ENCODE assay signal across 8 cellular contexts in the genomic region with DNA sequence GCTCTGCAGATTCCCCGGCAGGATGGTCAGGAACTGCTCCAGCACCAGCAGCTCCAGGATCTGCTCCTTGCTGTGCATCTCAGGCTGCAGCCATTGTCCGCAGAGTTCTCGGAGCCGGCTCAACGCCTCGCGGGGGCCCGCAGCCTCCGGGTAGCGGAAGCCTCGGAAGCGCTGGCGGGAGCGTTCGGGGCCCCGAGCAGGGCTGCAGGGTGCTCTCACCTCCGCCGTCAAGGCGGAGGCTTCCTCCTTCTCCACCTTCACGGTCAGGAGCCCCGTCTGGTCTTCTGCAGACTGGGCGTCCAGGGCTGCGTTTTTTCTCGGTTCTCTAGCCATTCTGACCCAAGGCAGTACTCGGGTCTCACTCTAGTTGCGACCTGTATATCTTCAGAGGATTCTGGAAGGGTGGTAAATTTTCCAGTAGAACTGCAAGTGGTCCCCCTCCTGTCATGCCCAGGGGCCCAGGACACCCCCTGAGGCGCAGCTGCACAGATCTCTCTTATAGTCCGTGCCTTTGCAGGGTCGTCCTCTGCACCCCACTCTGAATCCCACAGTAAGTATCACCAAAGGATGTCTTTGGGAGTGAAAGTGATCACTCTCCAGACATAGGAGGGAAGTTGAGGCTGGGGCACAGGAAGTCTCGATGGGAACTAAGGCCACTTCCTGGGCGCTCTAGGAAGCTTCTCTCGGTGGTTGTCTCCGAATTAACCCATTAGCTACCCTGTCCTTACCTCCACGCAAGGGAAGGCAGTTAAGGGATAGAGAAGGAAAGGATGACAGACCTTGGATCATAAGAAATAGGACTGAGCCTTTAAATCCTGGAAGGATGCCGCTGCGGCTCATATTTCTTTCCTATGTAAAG. TPM values are rescaled to one million over a fixed set of nuclear protein-coding genes. Genes with fewer than 3 reads are reported as not detected.
DNase-seq lines count a peak whose midpoint lies in the region; ATAC-seq and TF ChIP-seq lines count a peak whose summit lies in the region.

A gene (minus strand): TSS at position 622 of the 859 bp plus-strand sequence. CDS start 289 bp downstream, at position 333.

- H3K9me3 ChIP-seq in Peyer's patch, result no peaks in the 10 kb centered on the region
- H3K9me3 ChIP-seq in naive thymus-derived CD4-positive, alpha-beta T cell (ENCODE audit: control insufficient read depth in 2 of 3, low read length in 3 of 3), result no peaks in the 10 kb centered on the region

- POLR2A ChIA-PET in naive thymus-derived CD4-positive, alpha-beta T cell (lab: Charles Lee), result interaction anchor here (0.6 to 8.3 kb wide), 14 partner anchors 11 to 171 kb away, joined by 3 to 86 read pairs (median 4); a partner anchor contains a TSS

- H3K27me3 Mint-ChIP-seq in activated T-cell treated with anti-CD3 and anti-CD28 coated beads, Interleukin-2, amount 50 U/mL, for 72 hours (ENCODE audit: low read depth), result no peaks in the 10 kb centered on the region
- H3K27me3 Mint-ChIP-seq in naive thymus-derived CD4-positive, alpha-beta T cell, result peaks cover 0 to 4% (median 0%) of the 10 kb centered on the region in 5 donors

- H3K27me3 ChIP-seq in KMS-11 (ENCODE audit: insufficient read depth, low read depth), result no peaks in the 10 kb centered on the region
- no peaks in the 10 kb centered on the region for H3K27me3 ChIP-seq in Peyer's patch
- no peaks in the 10 kb centered on the region for H3K27me3 ChIP-seq in naive thymus-derived CD4-positive, alpha-beta T cell (ENCODE audit: control insufficient read depth in 2 of 2, insufficient read depth in 2 of 2, low read length in 2 of 2)

- TF ChIP-seq CTCF in KMS-11 (conservative IDR thresholded peaks at IDR 0.05; ENCODE audit: low read depth, low read length), result no peak
- TF ChIP-seq CTCF in Peyer's patch (IDR thresholded peaks at IDR 0.05), result no peak
- no peak for TF ChIP-seq CTCF in fibroblast of mammary gland (conservative IDR thresholded peaks at IDR 0.05; ENCODE audit: control insufficient read depth, insufficient read depth, low read depth, low read length)

- peak within 1 kb of the TSS; percentile 97 to 100 for H3K4me3 Mint-ChIP-seq in activated T-cell treated with anti-CD3 and anti-CD28 coated beads, Interleukin-2, amount 50 U/mL, for 72 hours
- peak within 1 kb of the TSS; percentile 84 to 100 (median 98) for H3K4me3 Mint-ChIP-seq in naive thymus-derived CD4-positive, alpha-beta T cell
- H3K4me3 Mint-ChIP-seq in stimulated activated effector memory CD8-positive, alpha-beta T cell treated with anti-CD3 and anti-CD28 coated beads, Interleukin-12 subunit alpha, Interleukin-12 subunit beta, amount 100 ng/mL, for 72 hours, result peak within 1 kb of the TSS; percentile 98

- H3K36me3 ChIP-seq in KMS-11 (ENCODE audit: insufficient read depth), result no peaks in the 10 kb centered on the region
- peaks cover 0 to 10% (median 0%) of the 10 kb centered on the region in 3 donors for H3K36me3 ChIP-seq in Peyer's patch
- peaks cover 0 to 24% (median 1%) of the 10 kb centered on the region in 3 experiments for H3K36me3 ChIP-seq in naive thymus-derived CD4-positive, alpha-beta T cell (ENCODE audit: control insufficient read depth in 2 of 3, insufficient read depth in 3 of 3, low read length in 3 of 3)

- H3K27ac Mint-ChIP-seq in activated T-cell treated with anti-CD3 and anti-CD28 coated beads, Interleukin-2, amount 50 U/mL, for 72 hours, result peak within 1 kb of the TSS; percentile 6
- peak within 1 kb of the TSS; percentile 85 to 98 (median 92) for H3K27ac Mint-ChIP-seq in naive thymus-derived CD4-positive, alpha-beta T cell
- H3K27ac Mint-ChIP-seq in stimulated activated effector memory CD8-positive, alpha-beta T cell treated with anti-CD3 and anti-CD28 coated beads, Interleukin-12 subunit alpha, Interleukin-12 subunit beta, amount 100 ng/mL, for 72 hours, result peak within 1 kb of the TSS; percentile 93

- H4K20me1 ChIP-seq in KMS-11 (ENCODE audit: insufficient read depth), result no peaks in the 10 kb centered on the region

- peak; percentile 86 for ATAC-seq in GM21447 (IDR thresholded peaks at IDR 0.05; ENCODE audit: unreplicated experiment)
- ATAC-seq in activated T-cell treated with anti-CD3 and anti-CD28 coated beads, Interleukin-2, amount 50 U/mL, for 72 hours (replicated peaks in 1 of 2), result peak; percentile 81 to 91
- peak; percentile 96 for ATAC-seq in naive thymus-derived CD4-positive, alpha-beta T cell
- ATAC-seq in stimulated activated effector memory CD8-positive, alpha-beta T cell treated with anti-CD3 and anti-CD28 coated beads, Interleukin-12 subunit alpha, Interleukin-12 subunit beta, amount 100 ng/mL, for 72 hours, result peak; percentile 93

- H3K4me2 ChIP-seq in KMS-11, result peak within 1 kb of the TSS; percentile 59

- H3K79me2 ChIP-seq in KMS-11 (ENCODE audit: insufficient read depth, low read depth), result peaks cover 6% of the 10 kb centered on the region; the same call in 1 of the 2 replicates

- intact Hi-C loops in naive thymus-derived CD4-positive, alpha-beta T cell (cut with micrococcal nuclease), result loop anchor here (1.0 to 5.0 kb wide), 20 partner anchors 15 to 774 kb away; a partner anchor contains a TSS

- H3K4me1 Mint-ChIP-seq in activated T-cell treated with anti-CD3 and anti-CD28 coated beads, Interleukin-2, amount 50 U/mL, for 72 hours (ENCODE audit: low read depth), result peaks cover 29% of the 10 kb centered on the region
- peaks cover 21 to 58% (median 42%) of the 10 kb centered on the region in 7 donors for H3K4me1 Mint-ChIP-seq in naive thymus-derived CD4-positive, alpha-beta T cell
- H3K4me1 Mint-ChIP-seq in stimulated activated effector memory CD8-positive, alpha-beta T cell treated with anti-CD3 and anti-CD28 coated beads, Interleukin-12 subunit alpha, Interleukin-12 subunit beta, amount 100 ng/mL, for 72 hours, result peaks cover 23% of the 10 kb centered on the region

- H3K9me3 Mint-ChIP-seq in activated T-cell treated with anti-CD3 and anti-CD28 coated beads, Interleukin-2, amount 50 U/mL, for 72 hours, result peaks cover 0 to 3% of the 10 kb centered on the region in 2 donors
- H3K9me3 Mint-ChIP-seq in naive thymus-derived CD4-positive, alpha-beta T cell, result peaks cover 0 to 7% (median 0%) of the 10 kb centered on the region in 11 donors
- H3K9me3 Mint-ChIP-seq in stimulated activated effector memory CD8-positive, alpha-beta T cell treated with anti-CD3 and anti-CD28 coated beads, Interleukin-12 subunit alpha, Interleukin-12 subunit beta, amount 100 ng/mL, for 72 hours, result no peaks in the 10 kb centered on the region

- in situ Hi-C loops in Caki2 (cut with HindIII; ENCODE audit: low pct_unique_long_range_greater_than_20kb, low sequenced_read_pairs), result no loop called here

- no peak for TF ChIP-seq POLR2A in Peyer's patch (IDR thresholded peaks at IDR 0.05)

- H3K36me3 Mint-ChIP-seq in activated T-cell treated with anti-CD3 and anti-CD28 coated beads, Interleukin-2, amount 50 U/mL, for 72 hours (ENCODE audit: insufficient read depth in 2 of 2), result peaks cover 8 to 15% of the 10 kb centered on the region in 2 donors
- peaks cover 4 to 14% (median 10%) of the 10 kb centered on the region in 5 donors for H3K36me3 Mint-ChIP-seq in naive thymus-derived CD4-positive, alpha-beta T cell
- peaks cover 36% of the 10 kb centered on the region for H3K36me3 Mint-ChIP-seq in stimulated activated effector memory CD8-positive, alpha-beta T cell treated with anti-CD3 and anti-CD28 coated beads, Interleukin-12 subunit alpha, Interleukin-12 subunit beta, amount 100 ng/mL, for 72 hours

- H3K27ac ChIP-seq in KMS-11 (peak within 1 kb of the TSS; percentile 35; the same call in 1 of the 2 replicates), Peyer's patch (peak within 1 kb of the TSS; percentile 2 to 70 (median 34))
- peak within 1 kb of the TSS; percentile 55 for H3K27ac ChIP-seq in naive thymus-derived CD4-positive, alpha-beta T cell (ENCODE audit: low read depth, low read length)

- H3K4me3 ChIP-seq in KMS-11 (IDR thresholded peaks at IDR 0.05; ENCODE audit: insufficient read depth, low read depth, low read length), result no peak within 1 kb of the TSS
- H3K4me3 ChIP-seq in Peyer's patch, result peak within 1 kb of the TSS; percentile 63 to 73 (median 69)
- peak within 1 kb of the TSS; percentile 96 for H3K4me3 ChIP-seq in fibroblast of mammary gland (ENCODE audit: control insufficient read depth, low read depth, low read length)
- H3K4me3 ChIP-seq in naive thymus-derived CD4-positive, alpha-beta T cell (ENCODE audit: low read length), result peak within 1 kb of the TSS; percentile 100

- H3K9ac ChIP-seq in KMS-11, result peak within 1 kb of the TSS; percentile 55; the same call in 1 of the 2 replicates

- H3K4me1 ChIP-seq in KMS-11 (ENCODE audit: low read depth, poor library complexity, severe bottlenecking) (peaks cover 16% of the 10 kb centered on the region), Peyer's patch (peaks cover 5 to 13% (median 10%) of the 10 kb centered on the region in 4 donors)
- peaks cover 14 to 18% of the 10 kb centered on the region in 2 donors for H3K4me1 ChIP-seq in naive thymus-derived CD4-positive, alpha-beta T cell (ENCODE audit: control insufficient read depth in 2 of 2, insufficient read depth in 2 of 2, low read length in 2 of 2)

- peak within 1 kb of the TSS; percentile 98 for H2AFZ ChIP-seq in KMS-11 (ENCODE audit: low read depth)

- CTCF ChIA-PET in naive thymus-derived CD4-positive, alpha-beta T cell (lab: Charles Lee), result interaction anchor here (1.0 to 1.2 kb wide), 3 partner anchors 16 to 104 kb away, joined by 3 to 7 read pairs (median 3); a partner anchor contains a TSS

- DNase-seq in Caki2 (ENCODE audit: low read depth) (peak; percentile 78), Peyer's patch (peak; percentile 56 to 89 (median 70)), fibroblast of mammary gland (ENCODE audit: low read depth) (peak; percentile 93)
- DNase-seq in activated T-cell treated with anti-CD3 and anti-CD28 coated beads, Interleukin-2, amount 50 U/mL, for 72 hours, result peak; percentile 83 to 85
- DNase-seq in naive thymus-derived CD4-positive, alpha-beta T cell, result peak; percentile 44 to 86 (median 78)
- DNase-seq in stimulated activated effector memory CD8-positive, alpha-beta T cell treated with anti-CD3 and anti-CD28 coated beads, Interleukin-12 subunit alpha, Interleukin-12 subunit beta, amount 100 ng/mL, for 72 hours (ENCODE audit: low spot score in 2 of 2), result peak; percentile 70 to 89

RNA-seq across cellular contexts. Expression of the gene that starts here (rescaled TPM):
- 6.6 and 16.9 TPM in 2 replicates for total RNA-seq in Caki2 (2014; rRNA removed; shearing (Covaris generic); ENCODE audit: low replicate concordance)
- total RNA-seq in Peyer's patch, result 1 to 10 TPM; 4.4 to 9.6 (median 5.9) TPM
- 1 to 10 TPM; 5.1 to 7.6 TPM for total RNA-seq in activated T-cell treated with anti-CD3 and anti-CD28 coated beads, Interleukin-2, amount 50 U/mL, for 72 hours
- 10 to 100 TPM in 2 of 5 experiments, 1 to 10 TPM in 3; 2.8 to 11.8 (median 8.7) TPM for total RNA-seq in naive thymus-derived CD4-positive, alpha-beta T cell
- 1 to 10 TPM; 6.6 to 8.2 TPM for polyA plus RNA-seq in naive thymus-derived CD4-positive, alpha-beta T cell

Comparison
In these comparisons a context has a peak if more than half of its experiments do, and no peak if none do; other contexts are left out.
1. H3K27ac Mint-ChIP-seq: peak in every context shown above with its lines; median percentile 93 in stimulated activated effector memory CD8-positive, alpha-beta T cell treated with anti-CD3 and anti-CD28 coated beads, Interleukin-12 subunit alpha, Interleukin-12 subunit beta, amount 100 ng/mL, for 72 hours; 92 in naive thymus-derived CD4-positive, alpha-beta T cell; 6 in activated T-cell treated with anti-CD3 and anti-CD28 coated beads, Interleukin-2, amount 50 U/mL, for 72 hours.